10 cellular contexts compared by ENCODE assay signal in genomic region chr1:150065184-150065871, GRCh38. TPM values are rescaled to one million over a fixed set of nuclear protein-coding genes. Genes with fewer than 3 reads are reported as not detected.
DNase-seq lines count a peak whose midpoint lies in the region; FAIRE-seq and TF ChIP-seq lines count a peak whose summit lies in the region.
"Had no signal": no experiment of that assay in that cellular context is flagged by ENCODE, and none has a peak within 500 bp of the region (broad histone marks: within the 10 kb centered on the region; RNA-seq: fewer than 3 reads in every experiment).

No MANE protein-coding gene starts in this region.

- H2BK5ac ChIP-seq in mesenchymal stem cell (ENCODE audit: low read depth, low read length, poor library complexity, severe bottlenecking), result no peak overlapping the region

- H4K8ac ChIP-seq in mesenchymal stem cell (ENCODE audit: low read length), result no peak overlapping the region

- H4K91ac ChIP-seq in mesenchymal stem cell (ENCODE audit: low read length), result no peak overlapping the region

- no TSS peak for BruUV-seq in A673 (replicated peaks; lab: Mats Ljungman, UMichigan)

- H3K4me2 ChIP-seq in mesenchymal stem cell (ENCODE audit: low read length, poor library complexity, severe bottlenecking), result no peak overlapping the region

- H3K14ac ChIP-seq in mesenchymal stem cell (ENCODE audit: low read length in 2 of 2), result no peak overlapping the region

- no peak overlapping the region for H2BK12ac ChIP-seq in mesenchymal stem cell (ENCODE audit: low read length in 2 of 2)

- peaks cover 1% of the 10 kb centered on the region for H3K27me3 Mint-ChIP-seq in activated T-helper 2 cell treated with anti-CD3 and anti-CD28 coated beads, Interferon-gamma antibody, Interleukin-2, Interleukin-4, amounts not matched to agents 10 μg/mL and 5 μg/mL and 100 μg/mL, durations not matched to agents 14 hours and 24 hours and 36 hours (ENCODE audit: low read depth)
- H3K27me3 Mint-ChIP-seq: naive B cell had no signal

- POLR2A ChIA-PET in A673 (lab: Charles Lee; ENCODE audit: low non-redundant PET) (interaction anchor here (0.5 kb wide), 1 partner anchor 29 kb away, joined by 3 read pairs; no protein-coding TSS in a partner anchor), HEK293T (lab: Yijun Ruan, JAX) (interaction anchor here (0.9 to 3.7 kb wide), 3 partner anchors 55 to 178 kb away, joined by 3 to 26 read pairs (median 14); partner anchors contain the start of gene OTUD7B)

- no peak overlapping the region for H2BK120ac ChIP-seq in mesenchymal stem cell (ENCODE audit: low read depth, low read length)

- H2AK5ac ChIP-seq in mesenchymal stem cell (ENCODE audit: low read length, severe bottlenecking), result no peak overlapping the region

- CTCF ChIA-PET in A673 (lab: Charles Lee) (no interaction called here), HEK293T (lab: Yijun Ruan, JAX) (no interaction called here)

- peaks cover 18% of the 10 kb centered on the region for H3K36me3 Mint-ChIP-seq in activated T-helper 2 cell treated with anti-CD3 and anti-CD28 coated beads, Interferon-gamma antibody, Interleukin-2, Interleukin-4, amounts not matched to agents 10 μg/mL and 5 μg/mL and 100 μg/mL, durations not matched to agents 14 hours and 24 hours and 36 hours (ENCODE audit: low read depth)
- H3K36me3 Mint-ChIP-seq: naive B cell had no signal

- H3K18ac ChIP-seq in mesenchymal stem cell (ENCODE audit: low read depth in 1 of 2, low read length in 2 of 2), result no peak overlapping the region

- no peak overlapping the region for H3K23ac ChIP-seq in mesenchymal stem cell (ENCODE audit: low read length in 2 of 2)

- no peak for FAIRE-seq in GM12891 (lab: Jason Lieb, UNC)
- FAIRE-seq: colon had no signal

- peak overlapping the region; percentile 97 for H3K9ac ChIP-seq in mesenchymal stem cell (ENCODE audit: low read length)

- H3K9me3 ChIP-seq in A673 (ENCODE audit: low read depth, low read length, poor library complexity, severe bottlenecking) (no peaks in the 10 kb centered on the region), mesenchymal stem cell (ENCODE audit: control insufficient read depth, low read length) (no peaks in the 10 kb centered on the region)

- H3K4ac ChIP-seq in mesenchymal stem cell (ENCODE audit: low read depth in 1 of 2, low read length in 2 of 2), result no peak overlapping the region

- peak; percentile 51 for DNase-seq in A673 (ENCODE audit: low spot score)
- no peak for DNase-seq in GM12891 (ENCODE audit: insufficient read length, low spot score)
- no peak for DNase-seq in activated T-helper 2 cell treated with anti-CD3 and anti-CD28 coated beads, Interferon-gamma antibody, Interleukin-2, Interleukin-4, amounts not matched to agents 10 μg/mL and 5 μg/mL and 100 μg/mL, durations not matched to agents 14 hours and 24 hours and 36 hours (ENCODE audit: low spot score)
- DNase-seq in mesenchymal stem cell, result peak; percentile 74
- DNase-seq in mesenteric fat pad (ENCODE audit: low spot score), result no peak
- DNase-seq in NK-92 (lab: John Stamatoyannopoulos, UW; ENCODE audit: unreplicated experiment), result no peak
- DNase-seq in HEK293T (ENCODE audit: extremely low spot score), result no peak
- DNase-seq in activated effector memory CD4-positive, alpha-beta T cell treated with anti-CD3 and anti-CD28 coated beads, Interleukin-2, amount 50 U/mL, for 16 hours, result no peak
- DNase-seq: naive B cell had no signal

- H3K4me3 ChIP-seq in A673 (ENCODE audit: low read depth, low read length, poor library complexity, severe bottlenecking) (peak overlapping the region; percentile 67), mesenchymal stem cell (ENCODE audit: insufficient read depth in 1 of 2, low read depth in 1 of 2, low read length in 2 of 2) (peak overlapping the region in 1 of 2 experiments; percentile 89)

- H3K36me3 ChIP-seq in A673 (ENCODE audit: insufficient read depth, low read length, poor library complexity, severe bottlenecking), result peaks cover 9% of the 10 kb centered on the region
- H3K36me3 ChIP-seq in mesenchymal stem cell (ENCODE audit: control insufficient read depth in 1 of 2, insufficient read depth in 2 of 2, low read depth in 1 of 2, low read length in 2 of 2), result peaks cover 0 to 7% of the 10 kb centered on the region in 2 experiments

- no peak overlapping the region for H2BK15ac ChIP-seq in mesenchymal stem cell (ENCODE audit: low read depth, poor library complexity, severe bottlenecking)

- peaks cover 34% of the 10 kb centered on the region for H3K4me1 ChIP-seq in A673 (ENCODE audit: insufficient read depth, low read length, poor library complexity, severe bottlenecking)
- H3K4me1 ChIP-seq in mesenchymal stem cell (ENCODE audit: control insufficient read depth, insufficient read depth, low read depth, low read length), result no peaks in the 10 kb centered on the region

- no peak for TF ChIP-seq POLR2A in GM12891 (IDR thresholded peaks at IDR 0.05; ENCODE audit: low read depth, low read length)

- H2AFZ ChIP-seq in mesenchymal stem cell (ENCODE audit: low read depth, low read length), result no peak overlapping the region

- peaks cover 4% of the 10 kb centered on the region for H3K79me1 ChIP-seq in mesenchymal stem cell (replicated peaks; ENCODE audit: low read length, poor library complexity, severe bottlenecking)

- intact Hi-C loops in A673 (cut with micrococcal nuclease; ENCODE audit: unreplicated experiment), result no loop called here
- intact Hi-C loops in activated T-helper 2 cell treated with anti-CD3 and anti-CD28 coated beads, Interferon-gamma antibody, Interleukin-2, Interleukin-4, amounts not matched to agents 10 μg/mL and 5 μg/mL and 100 μg/mL, durations not matched to agents 14 hours and 24 hours and 36 hours (cut with micrococcal nuclease), result loop anchor here (1.0 to 2.0 kb wide), 2 partner anchors 57 to 122 kb away; no protein-coding TSS in a partner anchor

- TF ChIP-seq CTCF in A673 (conservative IDR thresholded peaks at IDR 0.05; ENCODE audit: low read depth, low read length), result no peak

- no peaks in the 10 kb centered on the region for H3K9me3 Mint-ChIP-seq in activated T-helper 2 cell treated with anti-CD3 and anti-CD28 coated beads, Interferon-gamma antibody, Interleukin-2, Interleukin-4, amounts not matched to agents 10 μg/mL and 5 μg/mL and 100 μg/mL, durations not matched to agents 14 hours and 24 hours and 36 hours
- H3K9me3 Mint-ChIP-seq: naive B cell had no signal

- H3K27ac ChIP-seq in A673 (ENCODE audit: low read depth, low read length, poor library complexity, severe bottlenecking) (peak overlapping the region; percentile 97), mesenchymal stem cell (ENCODE audit: low read length, poor library complexity, severe bottlenecking) (no peak overlapping the region)

- H3K4me1 Mint-ChIP-seq in activated T-helper 2 cell treated with anti-CD3 and anti-CD28 coated beads, Interferon-gamma antibody, Interleukin-2, Interleukin-4, amounts not matched to agents 10 μg/mL and 5 μg/mL and 100 μg/mL, durations not matched to agents 14 hours and 24 hours and 36 hours (ENCODE audit: low read depth), result peaks cover 32% of the 10 kb centered on the region

- H3K27ac Mint-ChIP-seq in activated T-helper 2 cell treated with anti-CD3 and anti-CD28 coated beads, Interferon-gamma antibody, Interleukin-2, Interleukin-4, amounts not matched to agents 10 μg/mL and 5 μg/mL and 100 μg/mL, durations not matched to agents 14 hours and 24 hours and 36 hours, result peak overlapping the region; percentile 46

- no peaks in the 10 kb centered on the region for H3K27me3 ChIP-seq in A673 (replicated peaks; ENCODE audit: insufficient read depth, low read depth, low read length, poor library complexity)
- H3K27me3 ChIP-seq in mesenchymal stem cell (ENCODE audit: control insufficient read depth in 1 of 2, insufficient read depth in 1 of 2, low read length in 2 of 2), result no peaks in the 10 kb centered on the region

- 76% methylated on average over 3 of the region's 5 CpGs for WGBS in mesenchymal stem cell

- peak overlapping the region; percentile 60 for H3K4me3 Mint-ChIP-seq in activated T-helper 2 cell treated with anti-CD3 and anti-CD28 coated beads, Interferon-gamma antibody, Interleukin-2, Interleukin-4, amounts not matched to agents 10 μg/mL and 5 μg/mL and 100 μg/mL, durations not matched to agents 14 hours and 24 hours and 36 hours (ENCODE audit: low read depth)

TF ChIP-seq in GM12891, 5 proteins besides CTCF, POLR2A, EP300 and RAD21:
- TF ChIP-seq POLR2AphosphoS5 (IDR thresholded peaks at IDR 0.05; ENCODE audit: low read depth, low read length) (no peak), SPI1 (IDR thresholded peaks at IDR 0.05; ENCODE audit: low read depth, low read length) (peak; percentile 68), POU2F2 (IDR thresholded peaks at IDR 0.05; ENCODE audit: low read depth, low read length) (no peak), PAX5 (IDR thresholded peaks at IDR 0.05; ENCODE audit: insufficient read depth, low read length, severe bottlenecking) (no peak), TAF1 (IDR thresholded peaks at IDR 0.05; ENCODE audit: low read depth, low read length) (no peak)

TF ChIP-seq in HEK293T, 16 proteins besides CTCF, POLR2A, EP300 and RAD21 (continues in another document):
- no peak for TF ChIP-seq FOXA1 (IDR thresholded peaks at IDR 0.05)
- no peak for TF ChIP-seq TARDBP (IDR thresholded peaks at IDR 0.05)
- TF ChIP-seq PKNOX1 (IDR thresholded peaks at IDR 0.05), result no peak
- no peak for TF ChIP-seq ZNF384 (IDR thresholded peaks at IDR 0.05)
- TF ChIP-seq SP1 (IDR thresholded peaks at IDR 0.05), result no peak
- no peak for TF ChIP-seq ELF4 (IDR thresholded peaks at IDR 0.05)

RNA-seq across cellular contexts. Expression of gene VPS45, which starts 2.2 kb away (rescaled TPM):
- 50.3 and 51.3 TPM in 2 replicates for total RNA-seq in A673 (2021)
- polyA plus RNA-seq in GM12891 (2012; ENCODE audit: low read depth, missing spikeins), result 26.4 TPM
- total RNA-seq in activated T-helper 2 cell treated with anti-CD3 and anti-CD28 coated beads, Interferon-gamma antibody, Interleukin-2, Interleukin-4, amounts not matched to agents 10 μg/mL and 5 μg/mL and 100 μg/mL, durations not matched to agents 14 hours and 24 hours and 36 hours, result 21.9 TPM in 2 replicates
- 23.9 TPM for polyA plus RNA-seq in mesenchymal stem cell (2013, experiment 1 of 2)
- 24.6 TPM for polyA plus RNA-seq in mesenchymal stem cell (2013, experiment 2 of 2)
- 35.5 TPM for total RNA-seq in mesenteric fat pad

RNA-seq across cellular contexts. Expression of gene OTUD7B, which starts 54.8 kb away (rescaled TPM):
- 19.0 and 20.9 TPM in 2 replicates for total RNA-seq in A673 (2021)
- polyA plus RNA-seq in GM12891 (2012; ENCODE audit: low read depth, missing spikeins), result 4.8 TPM
- 26.1 and 28.2 TPM in 2 replicates for total RNA-seq in activated T-helper 2 cell treated with anti-CD3 and anti-CD28 coated beads, Interferon-gamma antibody, Interleukin-2, Interleukin-4, amounts not matched to agents 10 μg/mL and 5 μg/mL and 100 μg/mL, durations not matched to agents 14 hours and 24 hours and 36 hours
- 6.9 TPM for polyA plus RNA-seq in mesenchymal stem cell (2013, experiment 1 of 2)
- polyA plus RNA-seq in mesenchymal stem cell (2013, experiment 2 of 2), result 7.2 TPM
- 36.6 TPM for total RNA-seq in mesenteric fat pad

Comparison
In these comparisons a context has a peak if more than half of its experiments do, and no peak if none do; other contexts are left out.
1. DNase-seq: peak in A673 (single experiment) and mesenchymal stem cell (single experiment); none in GM12891 (single experiment), activated T-helper 2 cell treated with anti-CD3 and anti-CD28 coated beads, Interferon-gamma antibody, Interleukin-2, Interleukin-4, amounts not matched to agents 10 μg/mL and 5 μg/mL and 100 μg/mL, durations not matched to agents 14 hours and 24 hours and 36 hours (single experiment), mesenteric fat pad (single experiment), NK-92 (single experiment), HEK293T (single experiment) and activated effector memory CD4-positive, alpha-beta T cell treated with anti-CD3 and anti-CD28 coated beads, Interleukin-2, amount 50 U/mL, for 16 hours (single experiment).